In genomic region chr9:91130796-91131318, GRCh38 we compare ENCODE assay signal across 12 cellular contexts.
DNase-seq lines count a peak whose midpoint lies in the region; ATAC-seq, FAIRE-seq and TF ChIP-seq lines count a peak whose summit lies in the region.
"Had no signal": no experiment of that assay in that cellular context is flagged by ENCODE, and none has a peak within 500 bp of the region (broad histone marks: within the 10 kb centered on the region; RNA-seq: fewer than 3 reads in every experiment).

No MANE protein-coding gene starts in this region.

- TF ChIP-seq CTCF in A549 (IDR thresholded peaks at IDR 0.05) (no peak), Loucy (conservative IDR thresholded peaks at IDR 0.05; ENCODE audit: low read length) (no peak), keratinocyte (optimal IDR thresholded peaks at IDR 0.05 in 1 of 3, IDR thresholded peaks at IDR 0.05 in 1 of 3, conservative IDR thresholded peaks at IDR 0.05 in 1 of 3; ENCODE audit: extremely low read depth in 1 of 3, insufficient read depth in 2 of 3, low read length in 3 of 3) (no peak)

- no peaks in the 10 kb centered on the region for H3F3A ChIP-seq in Loucy (ENCODE audit: low read depth)

- H3K79me2 ChIP-seq in Loucy (ENCODE audit: insufficient read depth, low read length) (no peaks in the 10 kb centered on the region), keratinocyte (ENCODE audit: control insufficient read depth, insufficient read depth, low read length) (no peaks in the 10 kb centered on the region)

- H3K27ac ChIP-seq in A549: peak overlapping the region; percentile 12 to 47; a peak in 4 of 6 replicates
- peak overlapping the region; percentile 81 for H3K27ac ChIP-seq in keratinocyte (ENCODE audit: control insufficient read depth, insufficient read depth, low read length)
- H3K27ac ChIP-seq: pancreas had no signal

- FAIRE-seq in A549 (lab: Jason Lieb, UNC) (no peak), keratinocyte (lab: Jason Lieb, UNC) (peak; percentile 41)
- FAIRE-seq: islet of Langerhans, pancreas had no signal

- no peak for TF ChIP-seq POLR2A in A549 (IDR thresholded peaks at IDR 0.05; ENCODE audit: low read length)

- H3K9me3 ChIP-seq in A549 (no peaks in the 10 kb centered on the region), Loucy (ENCODE audit: insufficient read depth, low read depth, low read length) (no peaks in the 10 kb centered on the region), keratinocyte (ENCODE audit: control insufficient read depth, low read depth, low read length) (no peaks in the 10 kb centered on the region)
- H3K9me3 ChIP-seq: pancreas had no signal

- POLR2A ChIA-PET in A549 (lab: Yijun Ruan, JAX): no interaction called here

- H3K4me1 ChIP-seq in A549: peaks cover 18% of the 10 kb centered on the region
- H3K4me1 ChIP-seq in Loucy (ENCODE audit: insufficient read depth, low read length, poor library complexity, severe bottlenecking): peaks cover 27% of the 10 kb centered on the region
- H3K4me1 ChIP-seq in keratinocyte (ENCODE audit: control insufficient read depth, extremely low read depth, insufficient read depth, low read length): peaks cover 24% of the 10 kb centered on the region
- H3K4me1 ChIP-seq: pancreas had no signal

- H3K27me3 Mint-ChIP-seq in activated naive CD8-positive, alpha-beta T cell treated with anti-CD3 and anti-CD28 coated beads, Interleukin-2, amount 50 U/mL, for 24 hours: no peaks in the 10 kb centered on the region

- dilution Hi-C loops in keratinocyte (cut with MboI; ENCODE audit: extremely low pct_ligation_motif_present, low sequenced_read_pairs): no loop called here

- no peak for TF ChIP-seq RAD21 in A549 (conservative IDR thresholded peaks at IDR 0.05 in 1 of 2, IDR thresholded peaks at IDR 0.05 in 1 of 2)

- H3K4me3 Mint-ChIP-seq in activated naive CD8-positive, alpha-beta T cell treated with anti-CD3 and anti-CD28 coated beads, Interleukin-2, amount 50 U/mL, for 24 hours: peak overlapping the region; percentile 2

- peak overlapping the region; percentile 83 for H3K27ac Mint-ChIP-seq in activated naive CD8-positive, alpha-beta T cell treated with anti-CD3 and anti-CD28 coated beads, Interleukin-2, amount 50 U/mL, for 24 hours

- H3K4me2 ChIP-seq in A549 (peak overlapping the region; percentile 47), Loucy (ENCODE audit: low read depth, low read length, poor library complexity, severe bottlenecking) (peak overlapping the region; percentile 74), keratinocyte (ENCODE audit: control insufficient read depth, extremely low read depth, insufficient read depth, low read depth, low read length) (peak overlapping the region; percentile 74)

- no peaks in the 10 kb centered on the region for H3K9me3 Mint-ChIP-seq in activated naive CD8-positive, alpha-beta T cell treated with anti-CD3 and anti-CD28 coated beads, Interleukin-2, amount 50 U/mL, for 24 hours

- H3K4me1 Mint-ChIP-seq in activated naive CD8-positive, alpha-beta T cell treated with anti-CD3 and anti-CD28 coated beads, Interleukin-2, amount 50 U/mL, for 24 hours: peaks cover 27% of the 10 kb centered on the region

- H3K9ac ChIP-seq in Loucy (ENCODE audit: low read depth, low read length, poor library complexity, severe bottlenecking) (peak overlapping the region; percentile 67), keratinocyte (ENCODE audit: control insufficient read depth, extremely low read depth, insufficient read depth, low read length) (peak overlapping the region; percentile 56)

- DNase-seq in A549 (ENCODE audit: low read depth in 1 of 2, low spot score in 1 of 2): no peak
- DNase-seq in activated naive CD8-positive, alpha-beta T cell treated with anti-CD3 and anti-CD28 coated beads, Interleukin-2, amount 50 U/mL, for 24 hours: no peak
- DNase-seq in keratinocyte (ENCODE audit: low read depth, low spot score): no peak
- DNase-seq in HPDE6-E6E7 (ENCODE audit: extremely low spot score): no peak
- DNase-seq in T-helper 9 cell: no peak
- DNase-seq: midbrain, NCI-H2029 treated with DMSO at 0.1 percent for 48 hours, pancreas had no signal

- peaks cover 1% of the 10 kb centered on the region for H3K36me3 Mint-ChIP-seq in activated naive CD8-positive, alpha-beta T cell treated with anti-CD3 and anti-CD28 coated beads, Interleukin-2, amount 50 U/mL, for 24 hours (ENCODE audit: low read depth)

- H4K20me1 ChIP-seq in Loucy (ENCODE audit: insufficient read depth, low read length, poor library complexity, severe bottlenecking): no peaks in the 10 kb centered on the region
- H4K20me1 ChIP-seq in keratinocyte (ENCODE audit: control insufficient read depth, extremely low read depth, insufficient read depth, low read length): no peaks in the 10 kb centered on the region

- CTCF ChIA-PET in A549 (lab: Yijun Ruan, JAX): interaction anchor here (0.6 to 1.0 kb wide), 7 partner anchors 11 to 466 kb away, joined by 3 to 4 read pairs (median 3); no protein-coding TSS in a partner anchor

- WGBS in A549 (ENCODE audit: missing lambda C conversion rate): 59% methylated on average over 2 of the region's 2 CpGs

- no peaks in the 10 kb centered on the region for H3K27me3 ChIP-seq in Loucy (ENCODE audit: insufficient read depth, low read length, poor library complexity, severe bottlenecking)
- H3K27me3 ChIP-seq in keratinocyte (ENCODE audit: control insufficient read depth, extremely low read depth, insufficient read depth, low read length): no peaks in the 10 kb centered on the region
- H3K27me3 ChIP-seq: pancreas had no signal

- H3K9me1 ChIP-seq in keratinocyte (ENCODE audit: control insufficient read depth, extremely low read depth, insufficient read depth, low read length): no peaks in the 10 kb centered on the region

- peak in 1 of 2 experiments; percentile 41; a peak in 3 of 6 replicates for ATAC-seq in A549
- ATAC-seq in activated naive CD8-positive, alpha-beta T cell treated with anti-CD3 and anti-CD28 coated beads, Interleukin-2, amount 50 U/mL, for 24 hours: no peak
- no peak for ATAC-seq in GM18907 (IDR thresholded peaks at IDR 0.05; ENCODE audit: unreplicated experiment)
- ATAC-seq in HG03045 (IDR thresholded peaks at IDR 0.05; ENCODE audit: unreplicated experiment): no peak

- H3K36me3 ChIP-seq in Loucy (ENCODE audit: insufficient read depth, low read length) (no peaks in the 10 kb centered on the region), keratinocyte (ENCODE audit: control insufficient read depth in 2 of 2, extremely low read depth in 1 of 2, insufficient read depth in 2 of 2, low read length in 2 of 2) (no peaks in the 10 kb centered on the region)
- H3K36me3 ChIP-seq: pancreas had no signal

- no peak for TF ChIP-seq EP300 in A549 (IDR thresholded peaks at IDR 0.05)

- H3K4me3 ChIP-seq in A549: no peak overlapping the region
- peak overlapping the region; percentile 64 for H3K4me3 ChIP-seq in Loucy (ENCODE audit: low read length, poor library complexity, severe bottlenecking)
- H3K4me3 ChIP-seq in keratinocyte (ENCODE audit: control insufficient read depth in 2 of 3, extremely low read depth in 1 of 3, insufficient read depth in 2 of 3, low read depth in 1 of 3, low read length in 3 of 3): peak overlapping the region in 1 of 3 experiments; percentile 9
- H3K4me3 ChIP-seq: pancreas had no signal

- no peaks in the 10 kb centered on the region for H3K9me2 ChIP-seq in Loucy (replicated peaks; ENCODE audit: low read depth, low read length)

- H2AFZ ChIP-seq in Loucy (ENCODE audit: low read length): peak overlapping the region; percentile 8; the same call in 1 of the 2 replicates
- H2AFZ ChIP-seq in keratinocyte (ENCODE audit: control insufficient read depth, low read length): no peak overlapping the region

TF ChIP-seq in A549, 52 proteins besides CTCF, POLR2A, EP300 and RAD21:
- TF ChIP-seq BHLHE40 (IDR thresholded peaks at IDR 0.05; ENCODE audit: low read depth, low read length) (no peak), USF2 (IDR thresholded peaks at IDR 0.05) (peak; percentile 40), CEBPB (IDR thresholded peaks at IDR 0.05) (no peak), KDM1A (IDR thresholded peaks at IDR 0.05; ENCODE audit: low read depth) (no peak), HDAC2 (IDR thresholded peaks at IDR 0.05) (no peak), CBX8 (IDR thresholded peaks at IDR 0.05) (no peak)
